In genomic region chr4:22539251-22539650, GRCh38 we compare ENCODE assay signal across 22 cellular contexts.
"Had no signal": no experiment of that assay in that cellular context is flagged by ENCODE, and none has a peak within 500 bp of the region (broad histone marks: within the 10 kb centered on the region; RNA-seq: fewer than 3 reads in every experiment).

No MANE protein-coding gene starts in this region.

- ATAC-seq: stimulated activated effector memory CD8-positive, alpha-beta T cell treated with anti-CD3 and anti-CD28 coated beads, Interleukin-12 subunit alpha, Interleukin-12 subunit beta, amount 100 ng/mL, for 72 hours; stimulated activated memory B cell treated with anti-CD40 and anti-IgM and Interleukin-4, amounts not matched to agents 10 μg/mL and 1 μg/mL and 100 μg/mL, for 72 hours; stimulated activated naive B cell treated with anti-CD40 and anti-IgM and Interleukin-4, amounts not matched to agents 10 μg/mL and 1 μg/mL and 100 μg/mL, for 72 hours; stimulated activated naive CD8-positive, alpha-beta T cell treated with anti-CD3 and anti-CD28 coated beads, Interleukin-15, amount 100 ng/mL, for 72 hours; stimulated activated naive CD8-positive, alpha-beta T cell treated with anti-CD3 and anti-CD28 coated beads, Interleukin-15, Interleukin-2, amounts not matched to agents 100 U/mL and 50 U/mL, for 24 hours; upper lobe of right lung had no signal

- DNase-seq: stimulated activated CD4-positive, alpha-beta T cell treated with anti-CD3 and anti-CD28 coated beads, Interleukin-2, amount 100 ng/mL, for 48 hours; stimulated activated CD4-positive, alpha-beta T cell treated with anti-CD3 and anti-CD28 coated beads, Interleukin-4, amount 100 ng/mL, for 1 hour; stimulated activated CD4-positive, alpha-beta T cell treated with anti-CD3 and anti-CD28 coated beads, Interleukin-4, amount 100 ng/mL, for 24 hours; stimulated activated CD4-positive, alpha-beta T cell treated with anti-CD3 and anti-CD28 coated beads, Interleukin-4, amount 100 ng/mL, for 4 hours; stimulated activated CD8-positive, alpha-beta memory T cell treated with anti-CD3 and anti-CD28 coated beads, Interleukin-4, amount 100 ng/mL, for 48 hours; stimulated activated naive B cell treated with anti-CD40 and anti-IgM and Interleukin-4, amounts not matched to agents 10 μg/mL and 1 μg/mL and 100 μg/mL, for 72 hours; stimulated activated naive CD4-positive, alpha-beta T cell; stimulated activated naive CD4-positive, alpha-beta T cell treated with Interleukin-2 at 50 U/mL for 16 hours; stimulated activated naive CD8-positive, alpha-beta T cell treated with anti-CD3 and anti-CD28 coated beads, Interleukin-15, amount 100 ng/mL, for 72 hours; stimulated activated naive CD8-positive, alpha-beta T cell treated with anti-CD3 and anti-CD28 coated beads, Interleukin-15, Interleukin-2, amounts not matched to agents 100 U/mL and 50 U/mL, for 24 hours; stomach; substantia nigra; testis; thyroid gland; tibial artery; transverse colon; trophoblast cell; upper lobe of left lung; upper lobe of right lung; uterus had no signal
